1 cellular context compared by ENCODE assay signal in the genomic region with DNA sequence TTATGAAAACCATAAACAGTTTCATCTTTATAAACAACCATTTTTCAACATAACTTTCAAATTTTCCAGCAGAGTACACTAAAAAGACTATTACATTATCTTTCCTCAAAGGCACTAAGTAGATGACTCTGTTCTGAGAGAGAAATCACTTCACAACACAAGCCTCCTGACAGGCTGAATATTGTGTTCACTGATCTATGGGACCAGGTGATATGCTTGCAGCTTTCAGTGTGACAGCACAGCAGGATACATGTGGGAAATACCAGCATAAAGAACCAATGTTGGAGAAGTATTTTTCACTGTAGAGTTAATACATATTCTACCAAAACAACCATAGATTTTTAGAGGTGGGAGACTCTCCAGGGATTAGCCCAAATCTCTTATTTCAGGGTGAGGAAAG.
TF ChIP-seq lines count a peak whose summit lies in the region.

No MANE protein-coding gene starts in this region.

TF ChIP-seq in neural cell, 6 proteins besides CTCF, POLR2A, EP300 and RAD21 (continued from another document):
- TF ChIP-seq MXI1 (conservative IDR thresholded peaks at IDR 0.05; ENCODE audit: poor library complexity, severe bottlenecking) (no peak), SMC3 (conservative IDR thresholded peaks at IDR 0.05; ENCODE audit: poor library complexity) (peak; percentile 42), REST (IDR thresholded peaks at IDR 0.05; ENCODE audit: borderline replicate concordance) (peak; percentile 70), POLR2AphosphoS5 (IDR thresholded peaks at IDR 0.05) (peak; percentile 83)
